Comparison of ENCODE assay signal across 9 cellular contexts in the genomic region with DNA sequence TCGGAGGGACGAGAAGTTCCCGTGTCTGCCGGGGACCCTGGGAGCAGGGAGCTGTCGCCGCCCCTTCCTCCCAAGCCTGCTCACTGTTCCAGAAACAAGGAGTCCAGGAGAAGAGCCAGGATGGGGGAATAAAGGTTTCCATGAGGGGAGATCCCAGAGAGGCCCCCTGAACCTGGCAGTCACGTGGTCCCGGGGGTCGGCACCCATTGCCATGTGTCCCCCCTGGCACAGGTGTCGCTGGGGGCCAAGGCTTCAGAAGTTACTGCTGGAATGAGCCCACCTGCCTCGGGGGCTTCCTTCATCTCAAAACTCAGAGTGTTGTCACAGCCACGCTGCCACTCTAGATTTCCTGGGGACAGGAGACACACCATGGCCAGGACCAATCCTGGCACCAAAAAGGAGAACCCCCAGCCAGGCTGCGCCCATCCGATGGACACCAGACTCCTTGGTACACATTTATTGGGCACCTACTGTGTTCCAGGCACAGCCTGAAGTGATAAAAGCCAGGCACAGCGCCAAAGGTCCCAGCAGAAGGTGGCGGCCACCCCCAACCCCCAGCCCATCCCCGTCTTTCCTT. TPM values are rescaled to one million over a fixed set of nuclear protein-coding genes. Genes with fewer than 3 reads are reported as not detected.
"Had no signal": no experiment of that assay in that cellular context is flagged by ENCODE, and none has a peak within 500 bp of the region (broad histone marks: within the 10 kb centered on the region; RNA-seq: fewer than 3 reads in every experiment).

No MANE protein-coding gene starts in this region.

- DNase-seq: GM23248, GOT3, H9, HCEC 1CT, KBM-7 had no signal

- H3K4me2 ChIP-seq: KMS-11 had no signal

- H3K9me3 Mint-ChIP-seq: H9, IgD-negative memory B cell had no signal

- H3K27ac Mint-ChIP-seq: IgD-negative memory B cell had no signal

- H3K27ac ChIP-seq: GM23248, KMS-11 had no signal

- H3K4me1 Mint-ChIP-seq: IgD-negative memory B cell had no signal

- FAIRE-seq: HTR-8/SVneo had no signal

- H3K9ac ChIP-seq: GM23248, KMS-11 had no signal

- H3K4me3 ChIP-seq: GM23248 had no signal

- H3K4me3 Mint-ChIP-seq: H9, IgD-negative memory B cell had no signal

- H3K36me3 Mint-ChIP-seq: IgD-negative memory B cell had no signal

- H2AFZ ChIP-seq: GM23248 had no signal

RNA-seq across cellular contexts. Expression of gene RBFOX3, which starts 19.7 kb away (rescaled TPM):
- total RNA-seq: GM23248, HT-29 had no signal
- polyA plus RNA-seq: GM23248, IgD-negative memory B cell had no signal
